ENCODE assay signal across 13 cellular contexts in the genomic region with DNA sequence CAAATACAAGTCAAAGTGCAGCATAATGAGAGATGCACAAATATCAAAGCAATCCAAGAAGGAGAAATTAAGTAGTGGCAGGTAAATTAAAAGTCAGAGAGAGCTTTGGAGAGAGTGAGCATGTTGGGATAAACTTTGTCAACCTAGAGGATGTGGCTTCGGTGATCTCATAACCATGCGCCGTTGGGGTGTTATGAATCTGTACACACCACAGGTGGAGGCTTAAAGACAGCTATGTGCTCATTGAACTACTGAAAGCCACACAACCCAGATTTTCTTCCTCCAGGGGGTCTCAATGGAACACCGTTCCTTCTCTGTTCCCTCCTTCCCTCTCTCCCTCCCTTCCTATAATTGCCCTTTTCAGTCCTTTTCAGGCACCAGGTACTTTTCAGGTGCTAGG. TPM values are rescaled to one million over a fixed set of nuclear protein-coding genes. Genes with fewer than 3 reads are reported as not detected.
DNase-seq lines count a peak whose midpoint lies in the region; ATAC-seq and TF ChIP-seq lines count a peak whose summit lies in the region.
"Had no signal": no experiment of that assay in that cellular context is flagged by ENCODE, and none has a peak within 500 bp of the region (broad histone marks: within the 10 kb centered on the region; RNA-seq: fewer than 3 reads in every experiment).

No MANE protein-coding gene starts in this region.

- H3K27ac ChIP-seq in foreskin keratinocyte = peak overlapping the region; percentile 78
- H3K27ac ChIP-seq: hepatocyte, psoas muscle had no signal

- no peaks in the 10 kb centered on the region for H3K4me1 Mint-ChIP-seq in stimulated activated naive CD8-positive, alpha-beta T cell treated with anti-CD3 and anti-CD28 coated beads, Interleukin-15, amount 100 ng/mL, for 72 hours
- H3K4me1 Mint-ChIP-seq in activated CD4-positive, alpha-beta memory T cell treated with anti-CD3 and anti-CD28 coated beads for 36 hours (ENCODE audit: low read depth) = peaks cover 3% of the 10 kb centered on the region
- peaks cover 20% of the 10 kb centered on the region for H3K4me1 Mint-ChIP-seq in mesothelial cell of epicardium

- no peak overlapping the region for H3K27ac Mint-ChIP-seq in stimulated activated naive CD8-positive, alpha-beta T cell treated with anti-CD3 and anti-CD28 coated beads, Interleukin-15, amount 100 ng/mL, for 72 hours
- H3K27ac Mint-ChIP-seq in activated CD4-positive, alpha-beta memory T cell treated with anti-CD3 and anti-CD28 coated beads for 36 hours = no peak overlapping the region
- no peak overlapping the region for H3K27ac Mint-ChIP-seq in mesothelial cell of epicardium
- H3K27ac Mint-ChIP-seq: type B pancreatic cell had no signal

- H3K4me3 Mint-ChIP-seq in stimulated activated naive CD8-positive, alpha-beta T cell treated with anti-CD3 and anti-CD28 coated beads, Interleukin-15, amount 100 ng/mL, for 72 hours = no peak overlapping the region
- no peak overlapping the region for H3K4me3 Mint-ChIP-seq in activated CD4-positive, alpha-beta memory T cell treated with anti-CD3 and anti-CD28 coated beads for 36 hours
- no peak overlapping the region for H3K4me3 Mint-ChIP-seq in mesothelial cell of epicardium
- H3K4me3 Mint-ChIP-seq: type B pancreatic cell had no signal

- no peaks in the 10 kb centered on the region for H3K36me3 Mint-ChIP-seq in activated CD4-positive, alpha-beta memory T cell treated with anti-CD3 and anti-CD28 coated beads for 36 hours
- no peaks in the 10 kb centered on the region for H3K36me3 Mint-ChIP-seq in mesothelial cell of epicardium
- H3K36me3 Mint-ChIP-seq: type B pancreatic cell had no signal

- no peaks in the 10 kb centered on the region for H3K27me3 Mint-ChIP-seq in stimulated activated naive CD8-positive, alpha-beta T cell treated with anti-CD3 and anti-CD28 coated beads, Interleukin-15, amount 100 ng/mL, for 72 hours
- H3K27me3 Mint-ChIP-seq in activated CD4-positive, alpha-beta memory T cell treated with anti-CD3 and anti-CD28 coated beads for 36 hours = peaks cover 2% of the 10 kb centered on the region
- no peaks in the 10 kb centered on the region for H3K27me3 Mint-ChIP-seq in mesothelial cell of epicardium (ENCODE audit: low read depth)
- H3K27me3 Mint-ChIP-seq: type B pancreatic cell had no signal

- CTCF ChIA-PET in activated CD4-positive, alpha-beta memory T cell treated with anti-CD3 and anti-CD28 coated beads for 36 hours (lab: Charles Lee) = no interaction called here

- ATAC-seq in stimulated activated naive CD8-positive, alpha-beta T cell treated with anti-CD3 and anti-CD28 coated beads, Interleukin-15, amount 100 ng/mL, for 72 hours = peak; percentile 81
- ATAC-seq in stimulated activated naive CD8-positive, alpha-beta T cell treated with anti-CD3 and anti-CD28 coated beads, Interleukin-15, Interleukin-2, amounts not matched to agents 100 U/mL and 50 U/mL, for 24 hours = no peak
- ATAC-seq in foreskin keratinocyte (peak; percentile 54), GM21367 (IDR thresholded peaks at IDR 0.05; ENCODE audit: unreplicated experiment) (no peak), HG03095 (IDR thresholded peaks at IDR 0.05; ENCODE audit: unreplicated experiment) (no peak)
- ATAC-seq: psoas muscle had no signal

- POLR2A ChIA-PET in activated CD4-positive, alpha-beta memory T cell treated with anti-CD3 and anti-CD28 coated beads for 36 hours (lab: Charles Lee) = no interaction called here

- no peak for DNase-seq in stimulated activated naive CD8-positive, alpha-beta T cell treated with anti-CD3 and anti-CD28 coated beads, Interleukin-15, amount 100 ng/mL, for 72 hours
- DNase-seq in stimulated activated naive CD8-positive, alpha-beta T cell treated with anti-CD3 and anti-CD28 coated beads, Interleukin-15, Interleukin-2, amounts not matched to agents 100 U/mL and 50 U/mL, for 24 hours = no peak
- peak; percentile 50 for DNase-seq in activated CD4-positive, alpha-beta memory T cell treated with anti-CD3 and anti-CD28 coated beads for 36 hours
- DNase-seq in foreskin keratinocyte = peak; percentile 44 to 49
- no peak for DNase-seq in superior temporal gyrus (ENCODE audit: extremely low spot score)
- DNase-seq in mesothelial cell of epicardium (ENCODE audit: low spot score in 2 of 2, unreplicated experiment in 2 of 2) = no peak
- DNase-seq: psoas muscle; stimulated activated CD8-positive, alpha-beta memory T cell treated with anti-CD3 and anti-CD28 coated beads, Interleukin-4, amount 100 ng/mL, for 48 hours had no signal

- no peak for TF ChIP-seq CTCF in foreskin keratinocyte (conservative IDR thresholded peaks at IDR 0.05)
- TF ChIP-seq CTCF in mesothelial cell of epicardium (IDR thresholded peaks at IDR 0.05; ENCODE audit: unreplicated experiment) = no peak

- H3K27me3 ChIP-seq in foreskin keratinocyte = no peaks in the 10 kb centered on the region
- H3K27me3 ChIP-seq: hepatocyte had no signal

- intact Hi-C loops in activated CD4-positive, alpha-beta memory T cell treated with anti-CD3 and anti-CD28 coated beads for 36 hours (cut with micrococcal nuclease) = no loop called here

- H3K4me1 ChIP-seq in foreskin keratinocyte = peaks cover 40% of the 10 kb centered on the region
- H3K4me1 ChIP-seq: psoas muscle had no signal

- H3K9me3 Mint-ChIP-seq in stimulated activated naive CD8-positive, alpha-beta T cell treated with anti-CD3 and anti-CD28 coated beads, Interleukin-15, amount 100 ng/mL, for 72 hours = no peaks in the 10 kb centered on the region
- H3K9me3 Mint-ChIP-seq in activated CD4-positive, alpha-beta memory T cell treated with anti-CD3 and anti-CD28 coated beads for 36 hours = no peaks in the 10 kb centered on the region
- H3K9me3 Mint-ChIP-seq in mesothelial cell of epicardium = peaks cover 11% of the 10 kb centered on the region
- H3K9me3 Mint-ChIP-seq: type B pancreatic cell had no signal

RNA-seq across cellular contexts. Expression of gene SUCNR1, which starts 52.0 kb away (rescaled TPM):
- not detected for total RNA-seq in activated CD4-positive, alpha-beta memory T cell treated with anti-CD3 and anti-CD28 coated beads for 36 hours
- total RNA-seq in foreskin keratinocyte (not detected in 2 replicates), mesothelial cell of epicardium (0.13 to 0.18 TPM (median 0.13 TPM) in 3 replicates)
- polyA plus RNA-seq in foreskin keratinocyte = not detected in 2 replicates
- total RNA-seq: OCI-LY7 had no signal

Comparison
In these comparisons a context has a peak if more than half of its experiments do, and no peak if none do; other contexts are left out.
1. ATAC-seq: peak in stimulated activated naive CD8-positive, alpha-beta T cell treated with anti-CD3 and anti-CD28 coated beads, Interleukin-15, amount 100 ng/mL, for 72 hours (single experiment) and foreskin keratinocyte (single experiment); none in stimulated activated naive CD8-positive, alpha-beta T cell treated with anti-CD3 and anti-CD28 coated beads, Interleukin-15, Interleukin-2, amounts not matched to agents 100 U/mL and 50 U/mL, for 24 hours (single experiment), GM21367 (single experiment) and HG03095 (single experiment).
2. DNase-seq: peak in activated CD4-positive, alpha-beta memory T cell treated with anti-CD3 and anti-CD28 coated beads for 36 hours (single experiment) and foreskin keratinocyte (2 of 2); none in stimulated activated naive CD8-positive, alpha-beta T cell treated with anti-CD3 and anti-CD28 coated beads, Interleukin-15, amount 100 ng/mL, for 72 hours (0 of 2), stimulated activated naive CD8-positive, alpha-beta T cell treated with anti-CD3 and anti-CD28 coated beads, Interleukin-15, Interleukin-2, amounts not matched to agents 100 U/mL and 50 U/mL, for 24 hours (single experiment), superior temporal gyrus (single experiment) and mesothelial cell of epicardium (0 of 2).